In genomic region chr6:10962673-10963072, GRCh38 we compare ENCODE assay signal across 12 cellular contexts.
DNase-seq lines count a peak whose midpoint lies in the region; FAIRE-seq and TF ChIP-seq lines count a peak whose summit lies in the region.
"Had no signal": no experiment of that assay in that cellular context is flagged by ENCODE, and none has a peak within 500 bp of the region (broad histone marks: within the 10 kb centered on the region; RNA-seq: fewer than 3 reads in every experiment).

No MANE protein-coding gene starts in this region.

- no peak for TF ChIP-seq CTCF in A673 (conservative IDR thresholded peaks at IDR 0.05; ENCODE audit: low read depth, low read length)
- TF ChIP-seq CTCF in GM10266 (IDR thresholded peaks at IDR 0.05; ENCODE audit: control insufficient read depth, insufficient read depth, low read depth, missing control alignments): no peak

- no peak overlapping the region for H3K4me3 ChIP-seq in A673 (ENCODE audit: low read depth, low read length, poor library complexity, severe bottlenecking)
- H3K4me3 ChIP-seq: K562 had no signal

- intact Hi-C loops in A673 (cut with micrococcal nuclease; ENCODE audit: unreplicated experiment): no loop called here

- DNase-seq in A673 (ENCODE audit: low spot score): peak; percentile 12
- DNase-seq in H54 (ENCODE audit: insufficient read length, low spot score): no peak
- DNase-seq in RCC 7860 (ENCODE audit: low spot score): peak; percentile 24
- DNase-seq in fibroblast of peridontal ligament (ENCODE audit: extremely low read depth): peak; percentile 89
- DNase-seq in stimulated activated CD8-positive, alpha-beta memory T cell treated with anti-CD3 and anti-CD28 coated beads, Interleukin-4, amount 100 ng/mL, for 48 hours: no peak
- no peak for DNase-seq in G401 (ENCODE audit: low spot score)
- DNase-seq in SHP77 (lab: John Stamatoyannopoulos, UW): no peak
- DNase-seq in GM10266 (ENCODE audit: extremely low spot score): no peak
- DNase-seq: effector memory CD8-positive, alpha-beta T cell; nephron progenitor cell; stimulated activated CD4-positive, alpha-beta T cell treated with anti-CD3 and anti-CD28 coated beads, Interleukin-1b, Interleukin-23, amount 100 ng/mL, for 48 hours had no signal

- H3K27ac ChIP-seq in A673 (ENCODE audit: low read depth, low read length, poor library complexity, severe bottlenecking): no peak overlapping the region

- no peaks in the 10 kb centered on the region for H3K36me3 ChIP-seq in A673 (ENCODE audit: insufficient read depth, low read length, poor library complexity, severe bottlenecking)

- FAIRE-seq in H54 (lab: Jason Lieb, UNC): peak; percentile 27
- FAIRE-seq in RCC 7860 (lab: Jason Lieb, UNC): peak; percentile 60
- FAIRE-seq: K562 had no signal

- H3K9me3 ChIP-seq in A673 (ENCODE audit: low read depth, low read length, poor library complexity, severe bottlenecking): no peaks in the 10 kb centered on the region

- H3K4me1 ChIP-seq in A673 (ENCODE audit: insufficient read depth, low read length, poor library complexity, severe bottlenecking): no peaks in the 10 kb centered on the region

- no peak for TF ChIP-seq POLR2A in H54 (IDR thresholded peaks at IDR 0.05; ENCODE audit: low read depth, low read length)

- no peaks in the 10 kb centered on the region for H3K27me3 ChIP-seq in A673 (replicated peaks; ENCODE audit: insufficient read depth, low read depth, low read length, poor library complexity)

- in situ Hi-C loops in G401 (cut with HindIII; ENCODE audit: low sequenced_read_pairs): no loop called here

- POLR2A ChIA-PET in A673 (lab: Charles Lee; ENCODE audit: low non-redundant PET): no interaction called here

- CTCF ChIA-PET in A673 (lab: Charles Lee): no interaction called here

- no TSS peak for BruUV-seq in A673 (replicated peaks; lab: Mats Ljungman, UMichigan)

Comparison
In these comparisons a context has a peak if more than half of its experiments do, and no peak if none do; other contexts are left out.
1. DNase-seq: peak in A673 (single experiment), RCC 7860 (single experiment) and fibroblast of peridontal ligament (single experiment); none in H54 (single experiment), stimulated activated CD8-positive, alpha-beta memory T cell treated with anti-CD3 and anti-CD28 coated beads, Interleukin-4, amount 100 ng/mL, for 48 hours (single experiment), G401 (single experiment), SHP77 (0 of 2) and GM10266 (single experiment).